In genomic region chr19:45994989-45995714, GRCh38 we compare ENCODE assay signal across 8 cellular contexts.
DNase-seq lines count a peak whose midpoint lies in the region; ATAC-seq, FAIRE-seq and TF ChIP-seq lines count a peak whose summit lies in the region.

TSS of gene CCDC61 (plus strand) at chr19:45995467. CDS start at chr19:46003019, 7,552 bp downstream.

- DNase-seq in Ammon's horn (ENCODE audit: low spot score) (peak; percentile 99), NCI-H510A (lab: John Stamatoyannopoulos, UW) (peak; percentile 99), kidney tubule cell (ENCODE audit: low spot score) (peak; percentile 100)
- peak; percentile 94 for DNase-seq in activated CD4-positive, alpha-beta T cell treated with anti-CD3 and anti-CD28 coated beads for 1 hour
- peak; percentile 88 to 92 (median 91) for DNase-seq in stimulated activated CD4-positive, alpha-beta T cell treated with anti-CD3 and anti-CD28 coated beads, Interleukin-1b, Interleukin-23, amount 100 ng/mL, for 24 hours (ENCODE audit: low read depth in 4 of 4, low spot score in 1 of 4)

- peak; percentile 98 for FAIRE-seq in colon (lab: Jason Lieb, UNC)

- peak; percentile 90 for TF ChIP-seq POLR2A in GM19193 (IDR thresholded peaks at IDR 0.05; ENCODE audit: extremely low read depth, insufficient read depth, insufficient read length)

- ATAC-seq in HG03432 (IDR thresholded peaks at IDR 0.05; ENCODE audit: unreplicated experiment) = peak; percentile 95

Comparison
In these comparisons a context has a peak if more than half of its experiments do, and no peak if none do; other contexts are left out.
1. Peak in every context shown above with its lines: DNase-seq and ATAC-seq.